Comparison of ENCODE assay signal across 7 cellular contexts in the genomic region with DNA sequence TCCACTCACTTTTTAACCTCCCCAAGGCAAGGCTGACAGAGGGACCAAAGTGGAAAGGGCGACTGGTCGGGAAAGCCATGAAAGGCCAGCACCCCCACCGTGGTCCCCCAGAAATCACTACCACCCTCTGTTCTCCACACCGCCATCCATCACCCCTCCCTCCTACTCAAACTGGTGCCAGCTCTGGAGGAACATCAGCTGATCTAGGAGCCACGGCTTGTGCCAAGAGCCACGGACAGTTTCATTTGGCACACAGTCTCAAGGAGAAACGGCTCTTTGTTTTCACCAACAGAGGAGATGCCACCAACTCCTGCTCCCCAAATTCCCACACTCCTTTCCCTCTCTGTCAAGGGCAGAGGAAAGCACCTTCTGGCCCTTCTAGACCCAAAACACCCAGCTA. TPM values are rescaled to one million over a fixed set of nuclear protein-coding genes. Genes with fewer than 3 reads are reported as not detected.
A peak's percentile ranks its signal among the peaks of the same experiment; 100 is the strongest.
DNase-seq lines count a peak whose midpoint lies in the region; ATAC-seq and TF ChIP-seq lines count a peak whose summit lies in the region.

No MANE protein-coding gene starts in this region.

- peak overlapping the region; percentile 98 for H3K27ac Mint-ChIP-seq in stimulated activated naive B cell treated with anti-CD40 and anti-IgM and Interleukin-4, amounts not matched to agents 10 μg/mL and 1 μg/mL and 100 μg/mL, for 72 hours

- peaks cover 42 to 85% of the 10 kb centered on the region in 2 donors for H3K4me1 Mint-ChIP-seq in stimulated activated naive B cell treated with anti-CD40 and anti-IgM and Interleukin-4, amounts not matched to agents 10 μg/mL and 1 μg/mL and 100 μg/mL, for 72 hours

- H3K36me3 ChIP-seq in Peyer's patch (peaks cover 0 to 30% (median 0%) of the 10 kb centered on the region in 3 donors), brain microvascular endothelial cell (replicated peaks) (peaks cover 6% of the 10 kb centered on the region), liver (ENCODE audit: control insufficient read depth in 4 of 4, insufficient read depth in 3 of 4, low read depth in 1 of 4, low read length in 3 of 4) (peaks cover 2 to 30% (median 16%) of the 10 kb centered on the region in 4 donors)

- TF ChIP-seq POLR2A in Peyer's patch (IDR thresholded peaks at IDR 0.05): no peak

- no peak for TF ChIP-seq RAD21 in liver (IDR thresholded peaks at IDR 0.05)

- peaks cover 0 to 4% of the 10 kb centered on the region in 2 donors for H3K9me3 Mint-ChIP-seq in stimulated activated naive B cell treated with anti-CD40 and anti-IgM and Interleukin-4, amounts not matched to agents 10 μg/mL and 1 μg/mL and 100 μg/mL, for 72 hours

- H3K27me3 Mint-ChIP-seq in stimulated activated naive B cell treated with anti-CD40 and anti-IgM and Interleukin-4, amounts not matched to agents 10 μg/mL and 1 μg/mL and 100 μg/mL, for 72 hours: no peaks in the 10 kb centered on the region

- H3K9me3 ChIP-seq in Peyer's patch (no peaks in the 10 kb centered on the region), liver (ENCODE audit: control insufficient read depth in 4 of 4, low read length in 3 of 4) (no peaks in the 10 kb centered on the region)

- 79% methylated on average over 7 of the region's 7 CpGs for WGBS in liver

- H3K4me3 Mint-ChIP-seq in stimulated activated naive B cell treated with anti-CD40 and anti-IgM and Interleukin-4, amounts not matched to agents 10 μg/mL and 1 μg/mL and 100 μg/mL, for 72 hours: peak overlapping the region; percentile 54 to 77

- H3K4me1 ChIP-seq in Peyer's patch (peaks cover 0 to 24% (median 6%) of the 10 kb centered on the region in 4 donors), liver (ENCODE audit: control insufficient read depth in 4 of 4, insufficient read depth in 4 of 4, low read length in 3 of 4) (no peaks in the 10 kb centered on the region)

- DNase-seq in Peyer's patch (no peak), brain microvascular endothelial cell (no peak), kidney tubule cell (ENCODE audit: low spot score) (no peak)
- no peak for DNase-seq in stimulated activated naive B cell treated with anti-CD40 and anti-IgM and Interleukin-4, amounts not matched to agents 10 μg/mL and 1 μg/mL and 100 μg/mL, for 72 hours

- H3K4me3 ChIP-seq in Peyer's patch (no peak overlapping the region), brain microvascular endothelial cell (ENCODE audit: low read depth, low read length) (no peak overlapping the region), liver (ENCODE audit: low read depth in 1 of 3, low read length in 3 of 3) (no peak overlapping the region)

- H3K27me3 ChIP-seq in Peyer's patch (no peaks in the 10 kb centered on the region), brain microvascular endothelial cell (replicated peaks) (no peaks in the 10 kb centered on the region), liver (ENCODE audit: control insufficient read depth in 4 of 4, insufficient read depth in 4 of 4, low read length in 3 of 4) (no peaks in the 10 kb centered on the region)

- in situ Hi-C loops in brain microvascular endothelial cell (cut with HindIII; ENCODE audit: low pct_ligation_motif_present, low sequenced_read_pairs): no loop called here

- no peak overlapping the region for H3K9ac ChIP-seq in liver (ENCODE audit: low read depth in 1 of 2, low read length in 2 of 2)

- H3K27ac ChIP-seq in Peyer's patch: peak overlapping the region in 3 of 4 donors; percentile 27 to 73 (median 70)
- H3K27ac ChIP-seq in brain microvascular endothelial cell: peak overlapping the region; percentile 95
- H3K27ac ChIP-seq in liver (ENCODE audit: low read depth in 1 of 2, low read length in 2 of 2): peak overlapping the region; percentile 42 to 50

- peaks cover 42 to 74% of the 10 kb centered on the region in 2 donors for H3K36me3 Mint-ChIP-seq in stimulated activated naive B cell treated with anti-CD40 and anti-IgM and Interleukin-4, amounts not matched to agents 10 μg/mL and 1 μg/mL and 100 μg/mL, for 72 hours

- no peak for TF ChIP-seq CTCF in Peyer's patch (IDR thresholded peaks at IDR 0.05)
- no peak for TF ChIP-seq CTCF in brain microvascular endothelial cell (IDR thresholded peaks at IDR 0.05; ENCODE audit: low read depth, low read length, missing control alignments)
- no peak for TF ChIP-seq CTCF in liver (IDR thresholded peaks at IDR 0.05; ENCODE audit: low read depth, low read length, missing input control)

- no peak for ATAC-seq in stimulated activated naive B cell treated with anti-CD40 and anti-IgM and Interleukin-4, amounts not matched to agents 10 μg/mL and 1 μg/mL and 100 μg/mL, for 72 hours (replicated peaks)
- ATAC-seq in HG02571 (IDR thresholded peaks at IDR 0.05; ENCODE audit: unreplicated experiment) (no peak), HG03045 (IDR thresholded peaks at IDR 0.05; ENCODE audit: unreplicated experiment) (no peak)

TF ChIP-seq in liver, 16 proteins besides CTCF, POLR2A, EP300 and RAD21:
- no peak for TF ChIP-seq GABPA (IDR thresholded peaks at IDR 0.05 in 1 of 2, conservative IDR thresholded peaks at IDR 0.05 in 1 of 2)
- no peak for TF ChIP-seq HNF4A (conservative IDR thresholded peaks at IDR 0.05)
- no peak for TF ChIP-seq YY1 (IDR thresholded peaks at IDR 0.05)
- TF ChIP-seq, protein P1, sequence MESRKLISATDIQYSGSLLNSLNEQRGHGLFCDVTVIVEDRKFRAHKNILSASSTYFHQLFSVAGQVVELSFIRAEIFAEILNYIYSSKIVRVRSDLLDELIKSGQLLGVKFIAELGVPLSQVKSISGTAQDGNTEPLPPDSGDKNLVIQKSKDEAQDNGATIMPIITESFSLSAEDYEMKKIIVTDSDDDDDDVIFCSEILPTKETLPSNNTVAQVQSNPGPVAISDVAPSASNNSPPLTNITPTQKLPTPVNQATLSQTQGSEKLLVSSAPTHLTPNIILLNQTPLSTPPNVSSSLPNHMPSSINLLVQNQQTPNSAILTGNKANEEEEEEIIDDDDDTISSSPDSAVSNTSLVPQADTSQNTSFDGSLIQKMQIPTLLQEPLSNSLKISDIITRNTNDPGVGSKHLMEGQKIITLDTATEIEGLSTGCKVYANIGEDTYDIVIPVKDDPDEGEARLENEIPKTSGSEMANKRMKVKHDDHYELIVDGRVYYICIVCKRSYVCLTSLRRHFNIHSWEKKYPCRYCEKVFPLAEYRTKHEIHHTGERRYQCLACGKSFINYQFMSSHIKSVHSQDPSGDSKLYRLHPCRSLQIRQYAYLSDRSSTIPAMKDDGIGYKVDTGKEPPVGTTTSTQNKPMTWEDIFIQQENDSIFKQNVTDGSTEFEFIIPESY (IDR thresholded peaks at IDR 0.05): no peak
- no peak for TF ChIP-seq HNF4G (IDR thresholded peaks at IDR 0.05)
- no peak for TF ChIP-seq FOXA2 (IDR thresholded peaks at IDR 0.05)
- TF ChIP-seq, protein P2, sequence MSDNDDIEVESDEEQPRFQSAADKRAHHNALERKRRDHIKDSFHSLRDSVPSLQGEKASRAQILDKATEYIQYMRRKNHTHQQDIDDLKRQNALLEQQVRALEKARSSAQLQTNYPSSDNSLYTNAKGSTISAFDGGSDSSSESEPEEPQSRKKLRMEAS (IDR thresholded peaks at IDR 0.05): no peak
- TF ChIP-seq TAF1 (conservative IDR thresholded peaks at IDR 0.05): no peak
- no peak for TF ChIP-seq EGR1 (IDR thresholded peaks at IDR 0.05; ENCODE audit: low read depth in 2 of 2)
- TF ChIP-seq FOXA1 (IDR thresholded peaks at IDR 0.05): no peak
- TF ChIP-seq, protein P3, sequence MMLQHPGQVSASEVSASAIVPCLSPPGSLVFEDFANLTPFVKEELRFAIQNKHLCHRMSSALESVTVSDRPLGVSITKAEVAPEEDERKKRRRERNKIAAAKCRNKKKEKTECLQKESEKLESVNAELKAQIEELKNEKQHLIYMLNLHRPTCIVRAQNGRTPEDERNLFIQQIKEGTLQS (IDR thresholded peaks at IDR 0.05): no peak
- TF ChIP-seq, protein P4, sequence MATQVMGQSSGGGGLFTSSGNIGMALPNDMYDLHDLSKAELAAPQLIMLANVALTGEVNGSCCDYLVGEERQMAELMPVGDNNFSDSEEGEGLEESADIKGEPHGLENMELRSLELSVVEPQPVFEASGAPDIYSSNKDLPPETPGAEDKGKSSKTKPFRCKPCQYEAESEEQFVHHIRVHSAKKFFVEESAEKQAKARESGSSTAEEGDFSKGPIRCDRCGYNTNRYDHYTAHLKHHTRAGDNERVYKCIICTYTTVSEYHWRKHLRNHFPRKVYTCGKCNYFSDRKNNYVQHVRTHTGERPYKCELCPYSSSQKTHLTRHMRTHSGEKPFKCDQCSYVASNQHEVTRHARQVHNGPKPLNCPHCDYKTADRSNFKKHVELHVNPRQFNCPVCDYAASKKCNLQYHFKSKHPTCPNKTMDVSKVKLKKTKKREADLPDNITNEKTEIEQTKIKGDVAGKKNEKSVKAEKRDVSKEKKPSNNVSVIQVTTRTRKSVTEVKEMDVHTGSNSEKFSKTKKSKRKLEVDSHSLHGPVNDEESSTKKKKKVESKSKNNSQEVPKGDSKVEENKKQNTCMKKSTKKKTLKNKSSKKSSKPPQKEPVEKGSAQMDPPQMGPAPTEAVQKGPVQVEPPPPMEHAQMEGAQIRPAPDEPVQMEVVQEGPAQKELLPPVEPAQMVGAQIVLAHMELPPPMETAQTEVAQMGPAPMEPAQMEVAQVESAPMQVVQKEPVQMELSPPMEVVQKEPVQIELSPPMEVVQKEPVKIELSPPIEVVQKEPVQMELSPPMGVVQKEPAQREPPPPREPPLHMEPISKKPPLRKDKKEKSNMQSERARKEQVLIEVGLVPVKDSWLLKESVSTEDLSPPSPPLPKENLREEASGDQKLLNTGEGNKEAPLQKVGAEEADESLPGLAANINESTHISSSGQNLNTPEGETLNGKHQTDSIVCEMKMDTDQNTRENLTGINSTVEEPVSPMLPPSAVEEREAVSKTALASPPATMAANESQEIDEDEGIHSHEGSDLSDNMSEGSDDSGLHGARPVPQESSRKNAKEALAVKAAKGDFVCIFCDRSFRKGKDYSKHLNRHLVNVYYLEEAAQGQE (IDR thresholded peaks at IDR 0.05): no peak
- TF ChIP-seq NR2F2 (IDR thresholded peaks at IDR 0.05): no peak
TF ChIP-seq in liver: peak in this region for 0.

RNA-seq across cellular contexts. Expression of a gene that starts 26.0 kb away (rescaled TPM):
- 10 to 100 TPM; 13.3 to 18.6 (median 16.9) TPM for total RNA-seq in Peyer's patch
- 10 to 100 TPM; 10.1 to 11.1 TPM for total RNA-seq in liver
- polyA plus RNA-seq in liver: 10 to 100 TPM in 1 of 2 donors, 1 to 10 TPM in 1; 9.6 to 18.8 TPM
